8 cellular contexts compared by ENCODE assay signal in the genomic region with DNA sequence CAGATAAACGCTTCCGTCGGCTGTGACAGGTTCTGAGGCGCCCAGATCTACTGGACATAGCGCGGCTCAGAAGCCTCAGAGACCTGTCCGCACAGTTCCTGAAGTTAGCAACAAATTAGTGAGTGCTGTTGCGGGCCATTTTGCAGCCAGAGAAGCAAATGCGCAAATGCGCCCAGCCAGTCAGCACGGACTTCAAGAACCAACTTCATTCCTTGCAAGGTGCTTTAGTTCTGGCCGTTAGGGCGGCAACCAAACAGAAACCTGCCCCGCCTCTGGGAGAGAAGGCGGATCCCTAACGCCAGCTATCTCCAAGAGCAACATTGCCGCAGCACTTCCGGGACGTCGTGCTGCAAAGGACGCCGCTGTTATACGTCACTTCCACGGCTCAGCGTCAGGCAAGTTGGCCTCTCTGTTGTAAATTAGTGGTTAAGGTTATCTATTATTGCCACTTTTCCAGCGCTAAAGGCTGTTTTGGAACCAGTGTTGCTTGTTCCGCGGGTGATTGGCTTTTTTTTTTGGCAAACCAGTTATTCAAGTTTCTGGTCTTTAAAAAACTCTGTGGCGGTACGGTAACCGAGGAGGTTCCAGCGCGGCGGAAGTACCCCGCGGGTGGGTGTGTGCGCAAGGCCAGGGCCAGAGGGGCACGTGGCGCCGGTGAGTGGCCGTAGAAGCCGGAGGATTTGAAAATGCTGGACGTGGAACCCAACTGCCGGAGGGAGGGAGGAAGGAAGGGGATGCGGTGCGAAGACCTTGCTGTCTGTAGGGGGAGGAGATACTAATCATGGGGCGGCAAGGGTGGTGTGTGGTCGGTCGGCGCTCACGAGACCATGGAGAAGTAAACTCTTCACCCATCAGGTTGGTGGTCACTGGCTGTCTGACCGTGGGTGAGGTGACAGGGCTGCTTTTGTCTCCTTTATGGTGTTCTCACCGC. TPM values are rescaled to one million over a fixed set of nuclear protein-coding genes. Genes with fewer than 3 reads are reported as not detected.
A peak's percentile ranks its signal among the peaks of the same experiment; 100 is the strongest.
DNase-seq lines count a peak whose midpoint lies in the region; ATAC-seq and TF ChIP-seq lines count a peak whose summit lies in the region.

A gene (plus strand): TSS at position 612 of the 931 bp plus-strand sequence. CDS start 403 bp downstream, outside the sequence.

- CTCF ChIA-PET in activated CD8-positive, alpha-beta memory T cell treated with anti-CD3 and anti-CD28 coated beads for 36 hours (lab: Charles Lee): no interaction called here

- no peaks in the 10 kb centered on the region for H3K9me3 Mint-ChIP-seq in effector memory CD8-positive, alpha-beta T cell
- no peaks in the 10 kb centered on the region for H3K9me3 Mint-ChIP-seq in memory B cell

- DNase-seq in CMK (ENCODE audit: low read depth): peak; percentile 75
- DNase-seq in GM20000 (ENCODE audit: low spot score): peak; percentile 89
- peak; percentile 95 for DNase-seq in HT-29 (ENCODE audit: low spot score)
- DNase-seq in NOMO-1 (lab: John Stamatoyannopoulos, UW; ENCODE audit: unreplicated experiment in 2 of 2): peak; percentile 93 to 96
- DNase-seq in effector memory CD8-positive, alpha-beta T cell: peak; percentile 75 to 77 (median 76)
- peak; percentile 63 to 65 for DNase-seq in memory B cell (ENCODE audit: low spot score in 2 of 2)
- peak; percentile 69 for DNase-seq in stimulated activated CD8-positive, alpha-beta memory T cell treated with anti-CD3 and anti-CD28 coated beads, Interleukin-12 subunit alpha, Interleukin-12 subunit beta, amount 100 ng/mL, for 24 hours (ENCODE audit: extremely low read depth)

- peaks cover 30 to 43% of the 10 kb centered on the region in 2 donors for H3K4me1 Mint-ChIP-seq in effector memory CD8-positive, alpha-beta T cell (ENCODE audit: low read depth in 2 of 2)
- H3K4me1 Mint-ChIP-seq in memory B cell: peaks cover 27% of the 10 kb centered on the region

- no peaks in the 10 kb centered on the region for H3K27me3 Mint-ChIP-seq in effector memory CD8-positive, alpha-beta T cell
- no peaks in the 10 kb centered on the region for H3K27me3 Mint-ChIP-seq in memory B cell

- H3K27ac Mint-ChIP-seq in effector memory CD8-positive, alpha-beta T cell: peak within 1 kb of the TSS; percentile 98
- H3K27ac Mint-ChIP-seq in memory B cell: peak within 1 kb of the TSS; percentile 91

- TF ChIP-seq CTCF in GM20000 (IDR thresholded peaks at IDR 0.05; ENCODE audit: extremely low read depth, missing control alignments): no peak

- peak within 1 kb of the TSS; percentile 87 to 96 for H3K4me3 Mint-ChIP-seq in effector memory CD8-positive, alpha-beta T cell
- peak within 1 kb of the TSS; percentile 97 for H3K4me3 Mint-ChIP-seq in memory B cell

- POLR2A ChIA-PET in activated CD8-positive, alpha-beta memory T cell treated with anti-CD3 and anti-CD28 coated beads for 36 hours (lab: Charles Lee): interaction anchor here (0.7 to 1.7 kb wide), 4 partner anchors 47 to 383 kb away, joined by 3 to 9 read pairs (median 4); a partner anchor contains a TSS

- ATAC-seq in effector memory CD8-positive, alpha-beta T cell (replicated peaks): peak; percentile 91
- ATAC-seq in memory B cell (ENCODE audit: low read depth): peak; percentile 95

- H3K36me3 Mint-ChIP-seq in effector memory CD8-positive, alpha-beta T cell (ENCODE audit: insufficient read depth): peaks cover 26% of the 10 kb centered on the region
- peaks cover 17% of the 10 kb centered on the region for H3K36me3 Mint-ChIP-seq in memory B cell

RNA-seq across cellular contexts. Expression of the gene that starts here (rescaled TPM):
- 8.5 and 9.8 TPM in 2 replicates for total RNA-seq in HT-29 (2014; rRNA removed; shearing (Covaris generic))
- 10 to 100 TPM; 57.7 to 58.7 TPM for total RNA-seq in activated CD8-positive, alpha-beta memory T cell treated with anti-CD3 and anti-CD28 coated beads for 36 hours

Comparison
In these comparisons a context has a peak if more than half of its experiments do, and no peak if none do; other contexts are left out.
1. Peak in every context shown above with its lines: DNase-seq and ATAC-seq.